Comparison of ENCODE assay signal across 26 cellular contexts in genomic region chr7:28400838-28401360, GRCh38. TPM values are rescaled to one million over a fixed set of nuclear protein-coding genes. Genes with fewer than 3 reads are reported as not detected.
"Had no signal": no experiment of that assay in that cellular context is flagged by ENCODE, and none has a peak within 500 bp of the region (broad histone marks: within the 10 kb centered on the region; RNA-seq: fewer than 3 reads in every experiment).

No MANE protein-coding gene starts in this region.

- DNase-seq: cortex of kidney; effector CD8-positive, alpha-beta T cell; effector memory CD8-positive, alpha-beta T cell; endodermal cell; erythroblast; esophagus squamous epithelium; foreskin fibroblast; foreskin melanocyte; gastrocnemius medialis; glutamatergic neuron; head of caudate nucleus; heart right ventricle; hippocampal formation; left cardiac atrium; left lung; left ventricle myocardium superior; lower lobe of right lung; mesenchymal stem cell; mucosa of descending colon; naive B cell; naive thymus-derived CD8-positive, alpha-beta T cell had no signal

- H3K9me3 ChIP-seq: esophagus squamous epithelium, gastrocnemius medialis, heart right ventricle, left lung, lower lobe of right lung, mucosa of descending colon had no signal

- H3K27ac ChIP-seq: epithelial cell of prostate, esophagus squamous epithelium, gastrocnemius medialis, heart right ventricle, left lung, lower lobe of right lung had no signal

- ATAC-seq: effector memory CD8-positive, alpha-beta T cell; esophagus mucosa; gastrocnemius medialis; heart right ventricle; left cardiac atrium; left lung; left ventricle myocardium superior; lower lobe of right lung; mucosa of descending colon; naive thymus-derived CD8-positive, alpha-beta T cell had no signal

- FAIRE-seq: endometrium, islet of Langerhans, keratinocyte had no signal

- H3K27me3 ChIP-seq: esophagus squamous epithelium, gastrocnemius medialis, heart right ventricle had no signal

- H3K4me1 ChIP-seq: gastrocnemius medialis, lower lobe of right lung had no signal

- H3K4me3 ChIP-seq: esophagus squamous epithelium, gastrocnemius medialis, heart right ventricle, left lung, lower lobe of right lung, mucosa of descending colon had no signal

- H3K36me3 ChIP-seq: esophagus squamous epithelium, gastrocnemius medialis, heart right ventricle, left lung, lower lobe of right lung had no signal

RNA-seq across cellular contexts. Expression of gene CREB5, which starts 11.4 kb away (rescaled TPM):
- polyA plus RNA-seq: naive thymus-derived CD8-positive, alpha-beta T cell had no signal
